28 cellular contexts compared by ENCODE assay signal in the genomic region with DNA sequence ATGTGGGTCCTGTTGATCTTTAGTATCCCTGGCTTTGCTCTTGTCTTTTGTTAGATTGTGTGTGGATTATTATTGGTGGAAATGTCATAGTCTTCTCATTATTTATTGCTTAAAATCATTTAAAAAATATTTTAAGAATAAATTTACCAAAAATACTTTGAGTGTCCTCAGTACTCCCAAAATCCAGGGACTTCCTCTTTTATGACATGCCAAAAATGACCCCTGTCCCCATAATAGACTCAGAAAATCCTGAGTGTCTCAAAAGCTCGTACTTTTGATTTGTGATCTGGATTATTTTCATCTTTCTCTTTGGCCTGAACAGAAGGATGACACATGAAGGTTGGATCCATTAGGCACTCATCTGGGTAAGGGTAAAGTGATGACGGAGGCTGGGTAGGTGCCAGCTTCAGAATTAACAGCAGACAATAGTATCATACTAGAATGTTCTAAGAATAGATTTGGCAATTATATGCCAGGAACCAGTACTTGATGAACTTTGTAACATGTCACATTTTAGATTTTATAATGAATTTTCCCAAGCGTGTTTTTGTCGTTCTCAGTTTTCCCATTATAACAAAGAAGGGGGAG.
A peak's percentile ranks its signal among the peaks of the same experiment; 100 is the strongest.
DNase-seq lines count a peak whose midpoint lies in the region; ATAC-seq, FAIRE-seq and TF ChIP-seq lines count a peak whose summit lies in the region.
"Had no signal": no experiment of that assay in that cellular context is flagged by ENCODE, and none has a peak within 500 bp of the region (broad histone marks: within the 10 kb centered on the region; RNA-seq: fewer than 3 reads in every experiment).

No MANE protein-coding gene starts in this region.

- peak; percentile 5 for FAIRE-seq in GM12892 (lab: Jason Lieb, UNC)
- FAIRE-seq: H54 had no signal

- H3K9me3 ChIP-seq in MM.1S (replicated peaks; ENCODE audit: insufficient read depth, low read length) (no peaks in the 10 kb centered on the region), mammary epithelial cell (replicated peaks; ENCODE audit: insufficient read depth, low read length) (peaks cover 3% of the 10 kb centered on the region)
- H3K9me3 ChIP-seq: BE2C, right lobe of liver had no signal

- H3K79me2 ChIP-seq in MM.1S (ENCODE audit: low read length) (no peaks in the 10 kb centered on the region), mammary epithelial cell (ENCODE audit: insufficient read depth, low read length) (no peaks in the 10 kb centered on the region)

- no peak for TF ChIP-seq POLR2A in GM12892 (IDR thresholded peaks at IDR 0.05; ENCODE audit: low read depth, low read length)

- H3K27ac ChIP-seq in MM.1S (ENCODE audit: low read length) (peak overlapping the region; percentile 71), mammary epithelial cell (ENCODE audit: insufficient read depth, low read depth, low read length) (no peak overlapping the region)
- H3K27ac ChIP-seq: neural progenitor cell, right lobe of liver, transverse colon had no signal

- H3K9ac ChIP-seq in MM.1S (ENCODE audit: low read length), result peak overlapping the region; percentile 3; the same call in 1 of the 2 replicates
- no peak overlapping the region for H3K9ac ChIP-seq in mammary epithelial cell (ENCODE audit: insufficient read depth, low read length)
- H3K9ac ChIP-seq: neural progenitor cell had no signal

- WGBS in mammary epithelial cell (ENCODE audit: low coverage, missing lambda C conversion rate), result 49% methylated on average over 4 of the region's 4 CpGs

- H3K36me3 ChIP-seq in MM.1S (replicated peaks; ENCODE audit: insufficient read depth, low read length) (no peaks in the 10 kb centered on the region), mammary epithelial cell (ENCODE audit: insufficient read depth, low read length) (no peaks in the 10 kb centered on the region)
- H3K36me3 ChIP-seq: BE2C, neural progenitor cell, right lobe of liver, transverse colon had no signal

- no peak for TF ChIP-seq CTCF in MM.1S (IDR thresholded peaks at IDR 0.05; ENCODE audit: low read length)
- TF ChIP-seq CTCF in mammary epithelial cell (conservative IDR thresholded peaks at IDR 0.05 in 1 of 2, IDR thresholded peaks at IDR 0.05 in 1 of 2; ENCODE audit: extremely low read depth in 1 of 2, insufficient read depth in 1 of 2, low read depth in 1 of 2, low read length in 2 of 2), result no peak

- H3F3A ChIP-seq in MM.1S (ENCODE audit: insufficient read depth, low read length), result peaks cover 26% of the 10 kb centered on the region

- peak overlapping the region; percentile 45 for H3K4me3 ChIP-seq in MM.1S (ENCODE audit: low read length)
- H3K4me3 ChIP-seq in mammary epithelial cell (replicated peaks in 1 of 3; ENCODE audit: insufficient read depth in 1 of 3, low read depth in 2 of 3, low read length in 3 of 3), result no peak overlapping the region
- H3K4me3 ChIP-seq: neural progenitor cell, right lobe of liver, transverse colon had no signal

- no peaks in the 10 kb centered on the region for H3K36me3 Mint-ChIP-seq in activated naive CD4-positive, alpha-beta T cell treated with anti-CD3 and anti-CD28 coated beads, Interleukin-2, amount 50 U/mL, for 72 hours
- H3K36me3 Mint-ChIP-seq: neural progenitor cell had no signal

- DNase-seq in GM12892 (ENCODE audit: insufficient read length) (no peak), MM.1S (no peak), left ventricle myocardium superior (no peak), mammary epithelial cell (no peak)
- DNase-seq in activated naive CD4-positive, alpha-beta T cell treated with anti-CD3 and anti-CD28 coated beads, Interleukin-2, amount 50 U/mL, for 72 hours (ENCODE audit: low spot score in 2 of 2), result no peak
- DNase-seq: ACHN; activated CD4-positive, alpha-beta memory T cell treated with anti-CD3 and anti-CD28 coated beads, Interleukin-2, amount 10 ng/mL, durations not matched to agents 7 days and 5 days; activated CD4-positive, CD25-positive, alpha-beta regulatory T cell treated with anti-CD3 and anti-CD28 coated beads, Interleukin-2, amount 50 U/mL, for 72 hours; activated naive CD4-positive, alpha-beta T cell treated with anti-CD3 and anti-CD28 coated beads, Interleukin-2, amount 50 U/mL, for 16 hours; amygdala; BE2C; DMS153; effector CD8-positive, alpha-beta T cell; erythroblast; head of caudate nucleus; KG1; mesenchymal stem cell; NCI-H146; NCI-H510A treated with DMSO at 0.1 percent for 48 hours; posterior cingulate gyrus; right lobe of liver; stimulated activated CD4-positive, alpha-beta T cell treated with anti-CD3 and anti-CD28 coated beads, Interleukin-2, amount 100 ng/mL, for 48 hours; transverse colon had no signal

- H4K20me1 ChIP-seq in MM.1S (ENCODE audit: insufficient read depth, low read length), result no peaks in the 10 kb centered on the region
- no peaks in the 10 kb centered on the region for H4K20me1 ChIP-seq in mammary epithelial cell (ENCODE audit: insufficient read depth, low read length)

- H3K27me3 ChIP-seq in MM.1S (replicated peaks; ENCODE audit: insufficient read depth, low read length), result no peaks in the 10 kb centered on the region
- no peaks in the 10 kb centered on the region for H3K27me3 ChIP-seq in mammary epithelial cell (ENCODE audit: insufficient read depth, low read length)
- H3K27me3 ChIP-seq: BE2C, neural progenitor cell, right lobe of liver, transverse colon had no signal

- no TSS peak for BruUV-seq in mammary epithelial cell (replicated peaks; lab: Mats Ljungman, UMichigan)

- peaks cover 25% of the 10 kb centered on the region for H3K4me1 ChIP-seq in MM.1S (ENCODE audit: low read length)
- H3K4me1 ChIP-seq in mammary epithelial cell (ENCODE audit: insufficient read depth, low read length), result no peaks in the 10 kb centered on the region
- H3K4me1 ChIP-seq: neural progenitor cell, right lobe of liver, transverse colon had no signal

- H2AFZ ChIP-seq in MM.1S (ENCODE audit: low read length), result peak overlapping the region; percentile 37; the same call in 1 of the 2 replicates
- no peak overlapping the region for H2AFZ ChIP-seq in mammary epithelial cell (ENCODE audit: low read depth, low read length)

- H3K4me2 ChIP-seq in MM.1S (ENCODE audit: low read depth, low read length) (peak overlapping the region; percentile 74), mammary epithelial cell (ENCODE audit: insufficient read depth, low read depth, low read length) (no peak overlapping the region)
- H3K4me2 ChIP-seq: neural progenitor cell had no signal

- H3K9me2 ChIP-seq in MM.1S (replicated peaks; ENCODE audit: insufficient read depth, low read length), result no peaks in the 10 kb centered on the region

- H3K9me3 Mint-ChIP-seq in activated naive CD4-positive, alpha-beta T cell treated with anti-CD3 and anti-CD28 coated beads, Interleukin-2, amount 50 U/mL, for 72 hours, result peaks cover 20 to 33% of the 10 kb centered on the region in 2 donors
- H3K9me3 Mint-ChIP-seq: neural progenitor cell had no signal

- intact Hi-C loops in left ventricle myocardium superior (cut with micrococcal nuclease), result no loop called here
- intact Hi-C loops in mammary epithelial cell (cut with micrococcal nuclease), result no loop called here

- CTCF ChIA-PET in mammary epithelial cell (lab: Charles Lee; ENCODE audit: low non-redundant PET), result no interaction called here

- dilution Hi-C loops in mammary epithelial cell (cut with HindIII; ENCODE audit: low sequenced_read_pairs), result no loop called here

- H3K27ac Mint-ChIP-seq in activated naive CD4-positive, alpha-beta T cell treated with anti-CD3 and anti-CD28 coated beads, Interleukin-2, amount 50 U/mL, for 72 hours, result no peak overlapping the region
- H3K27ac Mint-ChIP-seq: activated T-helper 17 cell treated with anti-CD3 and anti-CD28 coated beads, Interleukin-2, amount 50 U/mL, for 72 hours; neural progenitor cell had no signal

- ATAC-seq in GM19395 (IDR thresholded peaks at IDR 0.05; ENCODE audit: unreplicated experiment) (peak; percentile 10), left ventricle myocardium superior (peak; percentile 92), GM19035 (IDR thresholded peaks at IDR 0.05; ENCODE audit: unreplicated experiment) (no peak)
- no peak for ATAC-seq in activated naive CD4-positive, alpha-beta T cell treated with anti-CD3 and anti-CD28 coated beads, Interleukin-2, amount 50 U/mL, for 72 hours
- ATAC-seq: right lobe of liver had no signal

- in situ Hi-C loops in mammary epithelial cell (cut with MboI; ENCODE audit: low sequenced_read_pairs in 2 of 2), result no loop called here

Comparison
In these comparisons a context has a peak if more than half of its experiments do, and no peak if none do; other contexts are left out.
1. ATAC-seq: peak in GM19395 (single experiment) and left ventricle myocardium superior (single experiment); none in GM19035 (single experiment) and activated naive CD4-positive, alpha-beta T cell treated with anti-CD3 and anti-CD28 coated beads, Interleukin-2, amount 50 U/mL, for 72 hours (0 of 2).